In the genomic region with DNA sequence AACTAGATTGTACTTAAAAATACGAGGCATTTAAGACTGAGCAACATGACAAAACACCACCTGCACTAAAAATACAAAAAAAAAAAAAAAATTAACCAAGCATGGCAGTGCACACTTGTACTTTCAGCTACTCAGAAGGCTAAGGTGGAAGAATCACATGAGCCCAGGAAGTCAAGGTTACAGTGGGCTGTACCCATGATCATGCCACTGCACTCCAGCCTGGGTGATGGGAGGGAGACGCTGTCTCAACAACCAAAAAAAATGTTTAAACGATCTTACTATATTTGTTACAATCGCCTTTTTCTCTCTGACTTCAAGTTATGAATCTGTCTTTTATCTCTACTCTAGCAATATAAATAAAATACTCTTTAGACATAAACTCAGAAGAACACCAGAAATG, we compare ENCODE assay signal across 22 cellular contexts.
A peak's percentile ranks its signal among the peaks of the same experiment; 100 is the strongest.
DNase-seq lines count a peak whose midpoint lies in the region; TF ChIP-seq lines count a peak whose summit lies in the region.
"Had no signal": no experiment of that assay in that cellular context is flagged by ENCODE, and none has a peak within 500 bp of the region (broad histone marks: within the 10 kb centered on the region; RNA-seq: fewer than 3 reads in every experiment).

No MANE protein-coding gene starts in this region.

- POLR2A ChIA-PET in PC-9 (lab: Charles Lee; ENCODE audit: unreplicated experiment) = no interaction called here

- peaks cover 3% of the 10 kb centered on the region; the same call in 1 of the 2 replicates for H3K9me3 ChIP-seq in PC-9 (ENCODE audit: insufficient read depth, low read depth)
- H3K9me3 ChIP-seq in thyroid gland = no peaks in the 10 kb centered on the region
- no peaks in the 10 kb centered on the region for H3K9me3 ChIP-seq in smooth muscle cell (replicated peaks; ENCODE audit: low read depth)
- H3K9me3 ChIP-seq: BE2C, BLaER1 had no signal

- no peak for DNase-seq in PC-9
- peak; percentile 56 to 62 for DNase-seq in thyroid gland
- DNase-seq in GOT3 (lab: John Stamatoyannopoulos, UW) = no peak
- no peak for DNase-seq in smooth muscle cell (lab: John Stamatoyannopoulos, UW; ENCODE audit: unreplicated experiment)
- DNase-seq: 8988T; ACHN; BE2C; C1 segment of cervical spinal cord; CD4-positive, alpha-beta memory T cell; CD4-positive, CD25-positive, alpha-beta regulatory T cell; CD8-positive, alpha-beta memory T cell; COR-L47; DMS 273 treated with DMSO at 0.1 percent for 48 hours; DMS153; DMS53; DMS79; DND-41; EL; GDM1 had no signal

- H3F3A ChIP-seq in PC-9 (ENCODE audit: insufficient read depth, low read depth) (no peaks in the 10 kb centered on the region), smooth muscle cell (ENCODE audit: low read depth) (no peaks in the 10 kb centered on the region)

- CTCF ChIA-PET in PC-9 (lab: Charles Lee) = no interaction called here

- intact Hi-C loops in PC-9 (cut with micrococcal nuclease; ENCODE audit: unreplicated experiment) = no loop called here
- intact Hi-C loops in thyroid gland (cut with DNase I) = no loop called here

- H3K9me2 ChIP-seq in PC-9 (ENCODE audit: insufficient read depth) = no peaks in the 10 kb centered on the region

- no peak for TF ChIP-seq POLR2A in thyroid gland (IDR thresholded peaks at IDR 0.05)

- H2AFZ ChIP-seq in PC-9 = peak overlapping the region; percentile 55; the same call in 1 of the 2 replicates
- H2AFZ ChIP-seq in smooth muscle cell (ENCODE audit: low read depth) = no peak overlapping the region

- H3K27me3 ChIP-seq in PC-9 (ENCODE audit: insufficient read depth, low read depth) = no peaks in the 10 kb centered on the region
- no peaks in the 10 kb centered on the region for H3K27me3 ChIP-seq in thyroid gland
- no peaks in the 10 kb centered on the region for H3K27me3 ChIP-seq in smooth muscle cell (ENCODE audit: low read depth)
- H3K27me3 ChIP-seq: BE2C, BLaER1 had no signal

- H4K20me1 ChIP-seq in PC-9 (ENCODE audit: insufficient read depth) (no peaks in the 10 kb centered on the region), smooth muscle cell (ENCODE audit: low read depth) (no peaks in the 10 kb centered on the region)
- H4K20me1 ChIP-seq: BLaER1 had no signal

- H3K79me2 ChIP-seq in PC-9 (ENCODE audit: low read depth) (no peaks in the 10 kb centered on the region), smooth muscle cell (ENCODE audit: low read depth) (no peaks in the 10 kb centered on the region)

- BruUV-seq in PC-9 (replicated peaks; lab: Mats Ljungman, UMichigan) = no TSS peak

- no peak for TF ChIP-seq CTCF in 22Rv1 (IDR thresholded peaks at IDR 0.05)
- no peak for TF ChIP-seq CTCF in PC-9 (conservative IDR thresholded peaks at IDR 0.05)
- TF ChIP-seq CTCF in thyroid gland (IDR thresholded peaks at IDR 0.05) = no peak
- TF ChIP-seq CTCF in smooth muscle cell (IDR thresholded peaks at IDR 0.05; ENCODE audit: borderline replicate concordance, insufficient read depth, poor library complexity, severe bottlenecking) = no peak

- H3K9ac ChIP-seq in smooth muscle cell (ENCODE audit: low read depth) = no peak overlapping the region
- H3K9ac ChIP-seq: BLaER1 had no signal

- H3K4me1 ChIP-seq in PC-9 (replicated peaks; ENCODE audit: insufficient read depth) (no peaks in the 10 kb centered on the region), thyroid gland (peaks cover 0 to 5% of the 10 kb centered on the region in 2 donors), smooth muscle cell (ENCODE audit: low read depth) (no peaks in the 10 kb centered on the region)
- H3K4me1 ChIP-seq: BE2C, BLaER1 had no signal

- H3K27ac ChIP-seq in 22Rv1 = peak overlapping the region; percentile 44; the same call in 1 of the 2 replicates
- H3K27ac ChIP-seq in PC-9 = no peak overlapping the region
- H3K27ac ChIP-seq in thyroid gland = peak overlapping the region in 2 of 3 donors; percentile 9 to 71
- no peak overlapping the region for H3K27ac ChIP-seq in smooth muscle cell (ENCODE audit: low read depth)
- H3K27ac ChIP-seq: BLaER1 had no signal

- H3K4me2 ChIP-seq in PC-9 (no peak overlapping the region), smooth muscle cell (no peak overlapping the region)
- H3K4me2 ChIP-seq: BLaER1 had no signal

- no peaks in the 10 kb centered on the region for H3K36me3 ChIP-seq in PC-9 (ENCODE audit: low read depth)
- H3K36me3 ChIP-seq in thyroid gland = no peaks in the 10 kb centered on the region
- H3K36me3 ChIP-seq in smooth muscle cell (ENCODE audit: low read depth) = no peaks in the 10 kb centered on the region
- H3K36me3 ChIP-seq: BE2C, BLaER1 had no signal

- no peak overlapping the region for H3K4me3 ChIP-seq in PC-9
- H3K4me3 ChIP-seq in thyroid gland (replicated peaks in 1 of 3) = no peak overlapping the region
- H3K4me3 ChIP-seq in smooth muscle cell = no peak overlapping the region
- H3K4me3 ChIP-seq: BLaER1, GM12878 had no signal

- 31 to 41% methylated on average over 4 of the region's 4 CpGs for WGBS in thyroid gland, 2 donors
- WGBS in smooth muscle cell (ENCODE audit: low lambda C conversion rate) = 72% methylated on average over 4 of the region's 4 CpGs

Comparison
In these comparisons a context has a peak if more than half of its experiments do, and no peak if none do; other contexts are left out.
1. H3K27ac ChIP-seq: peak in 22Rv1 (single experiment) and thyroid gland (2 of 3); none in PC-9 (single experiment) and smooth muscle cell (single experiment).
2. DNase-seq: peak in thyroid gland (2 of 2); none in PC-9 (0 of 2), GOT3 (single experiment) and smooth muscle cell (single experiment).